In the genomic region with DNA sequence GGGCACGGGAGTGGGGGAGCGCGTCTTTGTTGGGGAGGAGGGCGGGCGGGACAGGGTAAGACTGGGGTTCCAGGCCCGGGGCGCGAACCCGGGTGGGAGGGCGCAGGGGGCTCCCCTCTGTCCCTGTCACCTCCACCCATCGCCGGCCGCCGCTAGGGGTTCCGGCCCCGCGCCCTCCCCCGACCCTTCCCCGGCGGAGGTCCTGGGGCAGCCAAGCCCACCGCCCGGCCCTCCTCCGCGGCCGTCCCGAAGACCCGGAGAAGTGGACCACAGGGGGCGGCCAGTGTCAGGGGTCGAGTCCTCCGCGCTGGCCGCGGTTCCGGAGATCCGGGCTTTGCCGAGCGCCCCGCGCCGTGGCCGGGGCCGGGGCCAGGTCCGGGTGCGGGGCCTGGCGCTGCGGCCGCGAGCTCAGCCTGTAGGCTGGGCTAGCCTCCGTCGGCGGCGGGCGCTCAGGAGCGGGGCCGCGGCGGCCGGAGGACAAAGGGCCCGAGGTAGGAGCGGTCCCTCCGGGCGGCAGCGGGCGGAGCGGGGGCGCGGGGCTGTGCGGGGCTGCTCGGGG, we compare ENCODE assay signal across 1 cellular context.
TF ChIP-seq lines count a peak whose summit lies in the region.

No MANE protein-coding gene starts in this region.

TF ChIP-seq in GM23338, 12 proteins besides CTCF, POLR2A, EP300 and RAD21 (continued from another document):
- TF ChIP-seq, protein P1, sequence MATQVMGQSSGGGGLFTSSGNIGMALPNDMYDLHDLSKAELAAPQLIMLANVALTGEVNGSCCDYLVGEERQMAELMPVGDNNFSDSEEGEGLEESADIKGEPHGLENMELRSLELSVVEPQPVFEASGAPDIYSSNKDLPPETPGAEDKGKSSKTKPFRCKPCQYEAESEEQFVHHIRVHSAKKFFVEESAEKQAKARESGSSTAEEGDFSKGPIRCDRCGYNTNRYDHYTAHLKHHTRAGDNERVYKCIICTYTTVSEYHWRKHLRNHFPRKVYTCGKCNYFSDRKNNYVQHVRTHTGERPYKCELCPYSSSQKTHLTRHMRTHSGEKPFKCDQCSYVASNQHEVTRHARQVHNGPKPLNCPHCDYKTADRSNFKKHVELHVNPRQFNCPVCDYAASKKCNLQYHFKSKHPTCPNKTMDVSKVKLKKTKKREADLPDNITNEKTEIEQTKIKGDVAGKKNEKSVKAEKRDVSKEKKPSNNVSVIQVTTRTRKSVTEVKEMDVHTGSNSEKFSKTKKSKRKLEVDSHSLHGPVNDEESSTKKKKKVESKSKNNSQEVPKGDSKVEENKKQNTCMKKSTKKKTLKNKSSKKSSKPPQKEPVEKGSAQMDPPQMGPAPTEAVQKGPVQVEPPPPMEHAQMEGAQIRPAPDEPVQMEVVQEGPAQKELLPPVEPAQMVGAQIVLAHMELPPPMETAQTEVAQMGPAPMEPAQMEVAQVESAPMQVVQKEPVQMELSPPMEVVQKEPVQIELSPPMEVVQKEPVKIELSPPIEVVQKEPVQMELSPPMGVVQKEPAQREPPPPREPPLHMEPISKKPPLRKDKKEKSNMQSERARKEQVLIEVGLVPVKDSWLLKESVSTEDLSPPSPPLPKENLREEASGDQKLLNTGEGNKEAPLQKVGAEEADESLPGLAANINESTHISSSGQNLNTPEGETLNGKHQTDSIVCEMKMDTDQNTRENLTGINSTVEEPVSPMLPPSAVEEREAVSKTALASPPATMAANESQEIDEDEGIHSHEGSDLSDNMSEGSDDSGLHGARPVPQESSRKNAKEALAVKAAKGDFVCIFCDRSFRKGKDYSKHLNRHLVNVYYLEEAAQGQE (IDR thresholded peaks at IDR 0.05; ENCODE audit: unreplicated experiment), result no peak
- no peak for TF ChIP-seq EZH2 (IDR thresholded peaks at IDR 0.05; ENCODE audit: low read depth, unreplicated experiment)
- TF ChIP-seq JUNB (IDR thresholded peaks at IDR 0.05; ENCODE audit: unreplicated experiment), result no peak
- no peak for TF ChIP-seq STAT1 (IDR thresholded peaks at IDR 0.05; ENCODE audit: unreplicated experiment)
- TF ChIP-seq, protein P2, sequence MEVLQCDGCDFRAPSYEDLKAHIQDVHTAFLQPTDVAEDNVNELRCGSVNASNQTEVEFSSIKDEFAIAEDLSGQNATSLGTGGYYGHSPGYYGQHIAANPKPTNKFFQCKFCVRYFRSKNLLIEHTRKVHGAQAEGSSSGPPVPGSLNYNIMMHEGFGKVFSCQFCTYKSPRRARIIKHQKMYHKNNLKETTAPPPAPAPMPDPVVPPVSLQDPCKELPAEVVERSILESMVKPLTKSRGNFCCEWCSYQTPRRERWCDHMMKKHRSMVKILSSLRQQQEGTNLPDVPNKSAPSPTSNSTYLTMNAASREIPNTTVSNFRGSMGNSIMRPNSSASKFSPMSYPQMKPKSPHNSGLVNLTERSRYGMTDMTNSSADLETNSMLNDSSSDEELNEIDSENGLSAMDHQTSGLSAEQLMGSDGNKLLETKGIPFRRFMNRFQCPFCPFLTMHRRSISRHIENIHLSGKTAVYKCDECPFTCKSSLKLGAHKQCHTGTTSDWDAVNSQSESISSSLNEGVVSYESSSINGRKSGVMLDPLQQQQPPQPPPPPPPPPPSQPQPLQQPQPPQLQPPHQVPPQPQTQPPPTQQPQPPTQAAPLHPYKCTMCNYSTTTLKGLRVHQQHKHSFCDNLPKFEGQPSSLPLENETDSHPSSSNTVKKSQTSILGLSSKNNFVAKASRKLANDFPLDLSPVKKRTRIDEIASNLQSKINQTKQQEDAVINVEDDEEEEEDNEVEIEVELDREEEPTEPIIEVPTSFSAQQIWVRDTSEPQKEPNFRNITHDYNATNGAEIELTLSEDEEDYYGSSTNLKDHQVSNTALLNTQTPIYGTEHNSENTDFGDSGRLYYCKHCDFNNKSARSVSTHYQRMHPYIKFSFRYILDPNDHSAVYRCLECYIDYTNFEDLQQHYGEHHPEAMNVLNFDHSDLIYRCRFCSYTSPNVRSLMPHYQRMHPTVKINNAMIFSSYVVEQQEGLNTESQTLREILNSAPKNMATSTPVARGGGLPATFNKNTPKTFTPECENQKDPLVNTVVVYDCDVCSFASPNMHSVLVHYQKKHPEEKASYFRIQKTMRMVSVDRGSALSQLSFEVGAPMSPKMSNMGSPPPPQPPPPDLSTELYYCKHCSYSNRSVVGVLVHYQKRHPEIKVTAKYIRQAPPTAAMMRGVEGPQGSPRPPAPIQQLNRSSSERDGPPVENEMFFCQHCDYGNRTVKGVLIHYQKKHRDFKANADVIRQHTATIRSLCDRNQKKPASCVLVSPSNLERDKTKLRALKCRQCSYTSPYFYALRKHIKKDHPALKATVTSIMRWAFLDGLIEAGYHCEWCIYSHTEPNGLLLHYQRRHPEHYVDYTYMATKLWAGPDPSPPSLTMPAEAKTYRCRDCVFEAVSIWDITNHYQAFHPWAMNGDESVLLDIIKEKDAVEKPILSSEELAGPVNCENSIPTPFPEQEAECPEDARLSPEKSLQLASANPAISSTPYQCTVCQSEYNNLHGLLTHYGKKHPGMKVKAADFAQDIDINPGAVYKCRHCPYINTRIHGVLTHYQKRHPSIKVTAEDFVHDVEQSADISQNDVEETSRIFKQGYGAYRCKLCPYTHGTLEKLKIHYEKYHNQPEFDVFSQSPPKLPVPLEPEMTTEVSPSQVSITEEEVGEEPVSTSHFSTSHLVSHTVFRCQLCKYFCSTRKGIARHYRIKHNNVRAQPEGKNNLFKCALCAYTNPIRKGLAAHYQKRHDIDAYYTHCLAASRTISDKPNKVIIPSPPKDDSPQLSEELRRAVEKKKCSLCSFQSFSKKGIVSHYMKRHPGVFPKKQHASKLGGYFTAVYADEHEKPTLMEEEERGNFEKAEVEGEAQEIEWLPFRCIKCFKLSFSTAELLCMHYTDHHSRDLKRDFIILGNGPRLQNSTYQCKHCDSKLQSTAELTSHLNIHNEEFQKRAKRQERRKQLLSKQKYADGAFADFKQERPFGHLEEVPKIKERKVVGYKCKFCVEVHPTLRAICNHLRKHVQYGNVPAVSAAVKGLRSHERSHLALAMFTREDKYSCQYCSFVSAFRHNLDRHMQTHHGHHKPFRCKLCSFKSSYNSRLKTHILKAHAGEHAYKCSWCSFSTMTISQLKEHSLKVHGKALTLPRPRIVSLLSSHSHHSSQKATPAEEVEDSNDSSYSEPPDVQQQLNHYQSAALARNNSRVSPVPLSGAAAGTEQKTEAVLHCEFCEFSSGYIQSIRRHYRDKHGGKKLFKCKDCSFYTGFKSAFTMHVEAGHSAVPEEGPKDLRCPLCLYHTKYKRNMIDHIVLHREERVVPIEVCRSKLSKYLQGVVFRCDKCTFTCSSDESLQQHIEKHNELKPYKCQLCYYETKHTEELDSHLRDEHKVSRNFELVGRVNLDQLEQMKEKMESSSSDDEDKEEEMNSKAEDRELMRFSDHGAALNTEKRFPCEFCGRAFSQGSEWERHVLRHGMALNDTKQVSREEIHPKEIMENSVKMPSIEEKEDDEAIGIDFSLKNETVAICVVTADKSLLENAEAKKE (CRISPR knock-in tag; IDR thresholded peaks at IDR 0.05), result peak; percentile 43; the same call in 1 of the 2 replicates
- no peak for TF ChIP-seq ZNF331 (CRISPR knock-in tag; IDR thresholded peaks at IDR 0.05; ENCODE audit: low read depth)
